In genomic region chrX:88170528-88170927, GRCh38 we compare ENCODE assay signal across 21 cellular contexts.
"Had no signal": no experiment of that assay in that cellular context is flagged by ENCODE, and none has a peak within 500 bp of the region (broad histone marks: within the 10 kb centered on the region; RNA-seq: fewer than 3 reads in every experiment).

No MANE protein-coding gene starts in this region.

- H3K27ac ChIP-seq: colonic mucosa, esophagus squamous epithelium, left ventricle myocardium inferior, lower lobe of right lung, parathyroid adenoma, prostate gland, skin epidermis, stomach, uterus had no signal

- H3K4me3 ChIP-seq: colonic mucosa, esophagus squamous epithelium, left ventricle myocardium inferior, lower lobe of right lung, prostate gland, skin epidermis, stomach, uterus had no signal

- H2AFZ ChIP-seq: parathyroid adenoma had no signal

- H3K9ac ChIP-seq: parathyroid adenoma had no signal

- H3K36me3 ChIP-seq: colonic mucosa, esophagus squamous epithelium, left ventricle myocardium inferior, lower lobe of right lung, prostate gland, stomach, uterus had no signal

- H3K4me1 ChIP-seq: colonic mucosa, esophagus squamous epithelium, left ventricle myocardium inferior, lower lobe of right lung, parathyroid adenoma, prostate gland, stomach, uterus had no signal

- H3K27me3 ChIP-seq: colonic mucosa, esophagus squamous epithelium, stomach, uterus had no signal

- H3K79me2 ChIP-seq: parathyroid adenoma had no signal

- DNase-seq: colonic mucosa; dermis blood vessel endothelial cell; esophagus squamous epithelium; foreskin fibroblast; head of caudate nucleus; hypothalamus; left cardiac atrium; left ventricle myocardium inferior; lower lobe of right lung; naive B cell; nephron progenitor cell; retina; stimulated activated CD4-positive, alpha-beta T cell treated with anti-CD3 and anti-CD28 coated beads, Interleukin-12 subunit alpha, Interleukin-12 subunit beta, amount 100 ng/mL, for 4 hours; stimulated activated naive CD4-positive, alpha-beta T cell; stomach; substantia nigra; uterus had no signal

- H3K9me3 ChIP-seq: colonic mucosa, esophagus squamous epithelium, lower lobe of right lung, prostate gland, uterus had no signal

- ATAC-seq: left cardiac atrium, lower lobe of right lung, sciatic nerve had no signal
